1 cellular context compared by ENCODE assay signal in the genomic region with DNA sequence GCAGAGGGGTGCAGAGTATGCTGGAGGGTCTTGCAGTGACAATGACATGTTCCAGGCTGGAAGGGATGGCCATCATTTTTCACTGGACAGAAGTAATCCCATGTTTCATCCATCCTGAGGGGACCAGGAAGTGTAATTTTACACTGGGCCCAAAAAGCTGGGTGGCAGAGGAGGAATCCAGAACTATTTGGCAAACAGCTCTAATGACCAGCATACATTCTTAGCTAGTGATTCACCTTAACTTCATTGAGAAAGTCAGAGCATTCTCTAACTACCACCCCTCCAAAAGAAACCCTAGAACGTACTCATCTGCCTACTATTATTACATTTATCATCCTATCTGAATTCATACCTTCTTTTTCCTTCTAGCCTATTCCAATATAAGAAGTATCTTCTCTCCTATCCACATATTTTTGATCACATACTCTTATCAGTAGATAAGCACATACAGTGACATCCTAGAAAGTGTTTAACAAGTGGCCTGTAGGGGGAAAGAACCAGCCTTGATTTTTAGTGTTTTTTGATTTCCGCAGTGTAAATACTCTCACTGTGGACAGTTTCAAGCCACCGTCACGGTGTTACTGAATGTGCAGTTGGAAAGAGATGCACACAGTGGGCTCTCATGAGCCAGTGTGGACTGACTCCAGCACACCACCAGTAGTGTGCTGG.
TF ChIP-seq lines count a peak whose summit lies in the region.

No MANE protein-coding gene starts in this region.

TF ChIP-seq in HCT116, 20 proteins besides CTCF, POLR2A, EP300 and RAD21 (continued from another document):
- TF ChIP-seq, protein P1, sequence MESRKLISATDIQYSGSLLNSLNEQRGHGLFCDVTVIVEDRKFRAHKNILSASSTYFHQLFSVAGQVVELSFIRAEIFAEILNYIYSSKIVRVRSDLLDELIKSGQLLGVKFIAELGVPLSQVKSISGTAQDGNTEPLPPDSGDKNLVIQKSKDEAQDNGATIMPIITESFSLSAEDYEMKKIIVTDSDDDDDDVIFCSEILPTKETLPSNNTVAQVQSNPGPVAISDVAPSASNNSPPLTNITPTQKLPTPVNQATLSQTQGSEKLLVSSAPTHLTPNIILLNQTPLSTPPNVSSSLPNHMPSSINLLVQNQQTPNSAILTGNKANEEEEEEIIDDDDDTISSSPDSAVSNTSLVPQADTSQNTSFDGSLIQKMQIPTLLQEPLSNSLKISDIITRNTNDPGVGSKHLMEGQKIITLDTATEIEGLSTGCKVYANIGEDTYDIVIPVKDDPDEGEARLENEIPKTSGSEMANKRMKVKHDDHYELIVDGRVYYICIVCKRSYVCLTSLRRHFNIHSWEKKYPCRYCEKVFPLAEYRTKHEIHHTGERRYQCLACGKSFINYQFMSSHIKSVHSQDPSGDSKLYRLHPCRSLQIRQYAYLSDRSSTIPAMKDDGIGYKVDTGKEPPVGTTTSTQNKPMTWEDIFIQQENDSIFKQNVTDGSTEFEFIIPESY (IDR thresholded peaks at IDR 0.05; ENCODE audit: extremely low read depth, insufficient replicate concordance, low read length) = no peak
- no peak for TF ChIP-seq EZH2 (IDR thresholded peaks at IDR 0.05)
- TF ChIP-seq SP1 (IDR thresholded peaks at IDR 0.05; ENCODE audit: low read depth) = no peak; the same call in 1 of the 2 replicates
- no peak for TF ChIP-seq ZFX (IDR thresholded peaks at IDR 0.05)
- no peak for TF ChIP-seq ELF1 (IDR thresholded peaks at IDR 0.05; ENCODE audit: borderline replicate concordance, low read depth)
- TF ChIP-seq POLR2AphosphoS5 (IDR thresholded peaks at IDR 0.05; ENCODE audit: low read depth, low read length) = no peak
- TF ChIP-seq CBX3 (IDR thresholded peaks at IDR 0.05; ENCODE audit: low read depth) = 0 out of 2 replicates have a peak, but pooled peaks have one; percentile 9
- no peak for TF ChIP-seq EGR1 (IDR thresholded peaks at IDR 0.05; ENCODE audit: low read depth)
- TF ChIP-seq ZNF274 (IDR thresholded peaks at IDR 0.05; ENCODE audit: low read depth, low read length) = no peak
- peak; percentile 11; the same call in 1 of the 2 replicates for TF ChIP-seq CEBPB (IDR thresholded peaks at IDR 0.05; ENCODE audit: low read depth)
- TF ChIP-seq TCF7L2 (IDR thresholded peaks at IDR 0.05; ENCODE audit: borderline replicate concordance, extremely low read depth, insufficient read depth, insufficient read length) = no peak
- no peak for TF ChIP-seq SRF (IDR thresholded peaks at IDR 0.05; ENCODE audit: low read depth)
- TF ChIP-seq, protein P2, sequence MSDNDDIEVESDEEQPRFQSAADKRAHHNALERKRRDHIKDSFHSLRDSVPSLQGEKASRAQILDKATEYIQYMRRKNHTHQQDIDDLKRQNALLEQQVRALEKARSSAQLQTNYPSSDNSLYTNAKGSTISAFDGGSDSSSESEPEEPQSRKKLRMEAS (IDR thresholded peaks at IDR 0.05) = no peak
- peak; percentile 48 for TF ChIP-seq FOSL1 (IDR thresholded peaks at IDR 0.05; ENCODE audit: low read depth)
- no peak for TF ChIP-seq YY1 (IDR thresholded peaks at IDR 0.05; ENCODE audit: extremely low read depth, insufficient replicate concordance, low read depth, low read length)
- TF ChIP-seq EZH2phosphoT487 (IDR thresholded peaks at IDR 0.05; ENCODE audit: borderline replicate concordance) = no peak
